Comparison of ENCODE assay signal across 9 cellular contexts in genomic region chr19:22633706-22634449, GRCh38. TPM values are rescaled to one million over a fixed set of nuclear protein-coding genes. Genes with fewer than 3 reads are reported as not detected.
DNase-seq lines count a peak whose midpoint lies in the region; ATAC-seq and TF ChIP-seq lines count a peak whose summit lies in the region.
"Not testable (repeated sequence)": the region's sequence is repeated elsewhere in the genome, so short reads cannot be mapped to it uniquely, and the experiment has no call there.
"Had no signal": no experiment of that assay in that cellular context is flagged by ENCODE, and none has a peak within 500 bp of the region (broad histone marks: within the 10 kb centered on the region; RNA-seq: fewer than 3 reads in every experiment).

TSS of gene ZNF492 (plus strand) at chr19:22634324. CDS start at chr19:22653400, 19,076 bp downstream.

- H3K4me3 Mint-ChIP-seq in stimulated activated naive CD8-positive, alpha-beta T cell treated with anti-CD3 and anti-CD28 coated beads, Interleukin-15, amount 100 ng/mL, for 72 hours = peak within 1 kb of the TSS; percentile 92 to 99

- not testable (repeated sequence) for TF ChIP-seq POLR2A in gastrocnemius medialis (IDR thresholded peaks at IDR 0.05)

- H2AFZ ChIP-seq in SK-N-SH (ENCODE audit: low read depth) = peak within 1 kb of the TSS; percentile 98

- not testable (repeated sequence) for H3K9me3 ChIP-seq in SK-N-SH, gastrocnemius medialis

- 20% methylated on average over 32 of the region's 36 CpGs for WGBS in SK-N-SH (ENCODE audit: low lambda C conversion rate)

- not testable (repeated sequence) for H4K20me1 ChIP-seq in SK-N-SH (ENCODE audit: insufficient read depth)

- TF ChIP-seq CTCF in SK-N-SH (IDR thresholded peaks at IDR 0.05); gastrocnemius medialis (IDR thresholded peaks at IDR 0.05 in 4 of 5, conservative IDR thresholded peaks at IDR 0.05 in 1 of 5): not testable (repeated sequence)

- DNase-seq in EH (ENCODE audit: low read depth) (peak; percentile 77), SK-N-SH (peak; percentile 92), dermis blood vessel endothelial cell (peak; percentile 7), kidney glomerular epithelial cell (lab: John Stamatoyannopoulos, UW) (peak; percentile 58), gastrocnemius medialis (peak; percentile 56 to 59)
- DNase-seq in activated T-cell treated with anti-CD3 and anti-CD28 coated beads, Interleukin-2, amount 50 U/mL, for 48 hours = peak; percentile 82 to 86
- peak; percentile 69 to 89 for DNase-seq in stimulated activated naive CD8-positive, alpha-beta T cell treated with anti-CD3 and anti-CD28 coated beads, Interleukin-15, amount 100 ng/mL, for 72 hours

- not testable (repeated sequence) for H3K27ac ChIP-seq in SK-N-SH (ENCODE audit: low read depth in 2 of 2, low read length in 1 of 2)
- H3K27ac ChIP-seq in gastrocnemius medialis = peak within 1 kb of the TSS in 2 of 4 donors; percentile 28 to 37

- not testable (repeated sequence) for TF ChIP-seq EP300 in SK-N-SH (IDR thresholded peaks at IDR 0.05; ENCODE audit: borderline replicate concordance in 1 of 2, low read depth in 1 of 2, low read length in 1 of 2)

- H3K9me2 ChIP-seq in SK-N-SH = not testable (repeated sequence)

- peak; percentile 68 for ATAC-seq in HG02938 (IDR thresholded peaks at IDR 0.05; ENCODE audit: unreplicated experiment)
- peak in 1 of 2 donors; percentile 78 for ATAC-seq in gastrocnemius medialis
- peak; percentile 98 for ATAC-seq in stimulated activated naive CD8-positive, alpha-beta T cell treated with anti-CD3 and anti-CD28 coated beads, Interleukin-15, amount 100 ng/mL, for 72 hours

- not testable (repeated sequence) for H3F3A ChIP-seq in SK-N-SH (replicated peaks; ENCODE audit: insufficient read depth)

- H3K27ac Mint-ChIP-seq in stimulated activated naive CD8-positive, alpha-beta T cell treated with anti-CD3 and anti-CD28 coated beads, Interleukin-15, amount 100 ng/mL, for 72 hours = peak within 1 kb of the TSS; percentile 98

- H3K9ac ChIP-seq in SK-N-SH = peak within 1 kb of the TSS; percentile 71

- peak within 1 kb of the TSS; percentile 58 to 82 for H3K4me3 ChIP-seq in SK-N-SH (ENCODE audit: low read depth in 2 of 2, low read length in 1 of 2)
- H3K4me3 ChIP-seq in gastrocnemius medialis = peak within 1 kb of the TSS; percentile 39 to 67 (median 56)

- in situ Hi-C loops in gastrocnemius medialis (cut with MboI; ENCODE audit: low sequenced_read_pairs in 4 of 4) = not testable (repeated sequence)

- not testable (repeated sequence) for H3K4me1 ChIP-seq in SK-N-SH (ENCODE audit: control insufficient read depth in 1 of 2, insufficient read depth in 2 of 2, low read depth in 1 of 2, low read length in 1 of 2); gastrocnemius medialis

- POLR2A ChIA-PET in SK-N-SH (lab: Yijun Ruan, JAX) = not testable (repeated sequence)

- TF ChIP-seq RAD21 in SK-N-SH (IDR thresholded peaks at IDR 0.05; ENCODE audit: low read length) = not testable (repeated sequence)

- not testable (repeated sequence) for H3K27me3 Mint-ChIP-seq in stimulated activated naive CD8-positive, alpha-beta T cell treated with anti-CD3 and anti-CD28 coated beads, Interleukin-15, amount 100 ng/mL, for 72 hours

- H3K4me2 ChIP-seq in SK-N-SH = peak within 1 kb of the TSS; percentile 86

- CTCF ChIA-PET in SK-N-SH (lab: Yijun Ruan, JAX) = interaction anchor here (1.3 kb wide), 1 partner anchor 10 kb away, joined by 3 read pairs; no protein-coding TSS in a partner anchor

- intact Hi-C loops in gastrocnemius medialis (cut with DNase I; ENCODE audit: low total_unique reads) = not testable (repeated sequence)

- not testable (repeated sequence) for H3K36me3 ChIP-seq in SK-N-SH (replicated peaks in 1 of 2; ENCODE audit: control insufficient read depth in 1 of 2, insufficient read depth in 2 of 2, low read length in 1 of 2); gastrocnemius medialis

- not testable (repeated sequence) for H3K4me1 Mint-ChIP-seq in stimulated activated naive CD8-positive, alpha-beta T cell treated with anti-CD3 and anti-CD28 coated beads, Interleukin-15, amount 100 ng/mL, for 72 hours

- H3K9me3 Mint-ChIP-seq in stimulated activated naive CD8-positive, alpha-beta T cell treated with anti-CD3 and anti-CD28 coated beads, Interleukin-15, amount 100 ng/mL, for 72 hours = not testable (repeated sequence)

- not testable (repeated sequence) for H3K27me3 ChIP-seq in SK-N-SH (ENCODE audit: insufficient read depth); gastrocnemius medialis

- peaks cover 42% of the 10 kb centered on the region for H3K79me2 ChIP-seq in SK-N-SH (ENCODE audit: insufficient read depth)

TF ChIP-seq in SK-N-SH, 30 proteins besides CTCF, POLR2A, EP300 and RAD21:
- TF ChIP-seq MXI1 (IDR thresholded peaks at IDR 0.05; ENCODE audit: low read depth, low read length) (peak; percentile 55; the same call in 1 of the 2 replicates), PBX3 (IDR thresholded peaks at IDR 0.05) (peak; percentile 98), POLR2AphosphoS5 (IDR thresholded peaks at IDR 0.05; ENCODE audit: low read depth, low read length) (peak; percentile 56), YY1 (IDR thresholded peaks at IDR 0.05; ENCODE audit: low read depth) (0 out of 2 replicates have a peak, but pooled peaks have one; percentile 30), GABPA (IDR thresholded peaks at IDR 0.05; ENCODE audit: low read depth) (peak; percentile 83)
TF ChIP-seq in SK-N-SH: peak in this region for 5; not testable (repeated sequence) for 25.

RNA-seq across cellular contexts. Expression of gene ZNF492, which starts in this region (rescaled TPM):
- polyA plus RNA-seq in SK-N-SH (2012; rRNA removed) = 0.26 and 0.28 TPM in 2 replicates
- polyA plus RNA-seq in SK-N-SH (2012; cell fraction: cytosol; rRNA removed) = 0.30 and 0.34 TPM in 2 replicates
- polyA plus RNA-seq in SK-N-SH (2012; cell fraction: nucleus; rRNA removed) = 0.28 and 0.31 TPM in 2 replicates
- total RNA-seq in dermis blood vessel endothelial cell (1.1 and 1.4 TPM in 2 replicates), gastrocnemius medialis (under 1 TPM in 1 of 4 donors, not detected in 3; 0.36 TPM)
- total RNA-seq: PC-9 had no signal

Comparison
In these comparisons a context has a peak if more than half of its experiments do, and no peak if none do; other contexts are left out.
1. Peak in DNase-seq, H3K4me3 ChIP-seq, H3K9ac ChIP-seq and H3K4me2 ChIP-seq in SK-N-SH; RNA of the gene not detected or under 1 TPM.
2. Peak in DNase-seq and H3K4me3 ChIP-seq in gastrocnemius medialis; RNA of the gene not detected or under 1 TPM.
3. DNase-seq: peak in every context shown above with its lines; median percentile 92 in SK-N-SH; 84 in activated T-cell treated with anti-CD3 and anti-CD28 coated beads, Interleukin-2, amount 50 U/mL, for 48 hours; 79 in stimulated activated naive CD8-positive, alpha-beta T cell treated with anti-CD3 and anti-CD28 coated beads, Interleukin-15, amount 100 ng/mL, for 72 hours; 77 in EH; 58 in kidney glomerular epithelial cell; 58 in gastrocnemius medialis; 7 in dermis blood vessel endothelial cell.